In genomic region chr17:9105068-9105868, GRCh38 we compare ENCODE assay signal across 9 cellular contexts.
"Had no signal": no experiment of that assay in that cellular context is flagged by ENCODE, and none has a peak within 500 bp of the region (broad histone marks: within the 10 kb centered on the region; RNA-seq: fewer than 3 reads in every experiment).

No MANE protein-coding gene starts in this region.

- H3K4me3 Mint-ChIP-seq: activated naive CD8-positive, alpha-beta T cell treated with anti-CD3 and anti-CD28 coated beads, Interleukin-2, amount 10 ng/mL, durations not matched to agents 7 days and 5 days; natural killer cell treated with Interleukin-12 subunit alpha and Interleukin-12 subunit beta and Interleukin-15 and Interleukin-18, amount 100 ng/mL, for 72 hours had no signal

- H3K4me3 ChIP-seq: cardiac muscle cell, skin epidermis, tibial nerve, vagina had no signal

- ATAC-seq: activated CD4-positive, CD25-positive, alpha-beta regulatory T cell treated with anti-CD3 and anti-CD28 coated beads, Interleukin-2, amount 50 U/mL, for 24 hours; natural killer cell treated with Interleukin-12 subunit alpha and Interleukin-12 subunit beta and Interleukin-15 and Interleukin-18, amount 100 ng/mL, for 72 hours had no signal

- H3K9me3 ChIP-seq: tibial nerve, vagina had no signal

- H3K27ac Mint-ChIP-seq: activated naive CD8-positive, alpha-beta T cell treated with anti-CD3 and anti-CD28 coated beads, Interleukin-2, amount 10 ng/mL, durations not matched to agents 7 days and 5 days; natural killer cell treated with Interleukin-12 subunit alpha and Interleukin-12 subunit beta and Interleukin-15 and Interleukin-18, amount 100 ng/mL, for 72 hours had no signal

- DNase-seq: activated CD4-positive, alpha-beta T cell treated with anti-CD3 and anti-CD28 coated beads, Interleukin-2, amount 50 U/mL, for 4 hours; activated naive CD8-positive, alpha-beta T cell treated with anti-CD3 and anti-CD28 coated beads, Interleukin-2, amount 10 ng/mL, durations not matched to agents 7 days and 5 days; activated T-cell treated with anti-CD3 and anti-CD28 coated beads, Interleukin-2, amount 50 U/mL, for 48 hours had no signal

- H3K27me3 ChIP-seq: tibial nerve, vagina had no signal

- H3K36me3 ChIP-seq: cardiac muscle cell, tibial nerve, vagina had no signal

- H3K36me3 Mint-ChIP-seq: activated naive CD8-positive, alpha-beta T cell treated with anti-CD3 and anti-CD28 coated beads, Interleukin-2, amount 10 ng/mL, durations not matched to agents 7 days and 5 days; natural killer cell treated with Interleukin-12 subunit alpha and Interleukin-12 subunit beta and Interleukin-15 and Interleukin-18, amount 100 ng/mL, for 72 hours had no signal

- H3K4me1 Mint-ChIP-seq: activated naive CD8-positive, alpha-beta T cell treated with anti-CD3 and anti-CD28 coated beads, Interleukin-2, amount 10 ng/mL, durations not matched to agents 7 days and 5 days had no signal

- H3K27ac ChIP-seq: cardiac muscle cell, tibial nerve, vagina had no signal
